In genomic region chr4:145812902-145813301, GRCh38 we compare ENCODE assay signal across 19 cellular contexts.
DNase-seq lines count a peak whose midpoint lies in the region; ATAC-seq and TF ChIP-seq lines count a peak whose summit lies in the region.
"Had no signal": no experiment of that assay in that cellular context is flagged by ENCODE, and none has a peak within 500 bp of the region (broad histone marks: within the 10 kb centered on the region; RNA-seq: fewer than 3 reads in every experiment).

No MANE protein-coding gene starts in this region.

- no peak for TF ChIP-seq CTCF in RWPE2 (IDR thresholded peaks at IDR 0.05; ENCODE audit: poor library complexity, severe bottlenecking)

- no peak overlapping the region for H3K4me3 ChIP-seq in RWPE2 (ENCODE audit: severe bottlenecking)
- H3K4me3 ChIP-seq: cardiac muscle cell, mucosa of descending colon had no signal

- peak; percentile 84 for ATAC-seq in RWPE2 (ENCODE audit: low read depth)
- ATAC-seq in GM21786 (IDR thresholded peaks at IDR 0.05; ENCODE audit: unreplicated experiment), result no peak
- ATAC-seq: mucosa of descending colon, Panc1, sciatic nerve had no signal

- peaks cover 25% of the 10 kb centered on the region for H3K4me1 ChIP-seq in RWPE2 (ENCODE audit: insufficient read depth, poor library complexity, severe bottlenecking)

- peak; percentile 83 for DNase-seq in HT1080 (ENCODE audit: low read depth)
- peak; percentile 87 for DNase-seq in RWPE2 (ENCODE audit: low spot score)
- DNase-seq in dermis microvascular lymphatic vessel endothelial cell (ENCODE audit: low read depth in 2 of 2), result peak; percentile 96 to 98
- DNase-seq in non-pigmented ciliary epithelial cell (ENCODE audit: low read depth), result peak; percentile 41
- DNase-seq in activated T-cell treated with anti-CD3 and anti-CD28 coated beads, Interleukin-2, amount 50 U/mL, for 48 hours, result no peak
- no peak for DNase-seq in NCI-H1105 (lab: John Stamatoyannopoulos, UW)
- DNase-seq: activated CD4-positive, alpha-beta memory T cell treated with anti-CD3 and anti-CD28 coated beads, Interleukin-2, amount 10 ng/mL, durations not matched to agents 7 days and 5 days; activated T-cell treated with anti-CD3 and anti-CD28 coated beads, Interleukin-2, amount 50 U/mL, for 24 hours; BE2C; effector CD8-positive, alpha-beta T cell; mucosa of descending colon; NCI-H1048; stimulated activated CD4-positive, alpha-beta T cell treated with anti-CD3 and anti-CD28 coated beads, Interleukin-2, amount 100 ng/mL, for 24 hours; substantia nigra had no signal

- no peaks in the 10 kb centered on the region for H3K9me3 ChIP-seq in RWPE2 (ENCODE audit: severe bottlenecking)
- H3K9me3 ChIP-seq: BE2C, neutrophil had no signal

- no peaks in the 10 kb centered on the region for H3K27me3 ChIP-seq in RWPE2 (ENCODE audit: insufficient read depth, poor library complexity, severe bottlenecking)
- H3K27me3 ChIP-seq: BE2C, cardiac muscle cell, neutrophil had no signal

- H3K27ac ChIP-seq in RWPE2 (ENCODE audit: poor library complexity, severe bottlenecking), result peak overlapping the region; percentile 65
- H3K27ac ChIP-seq: cardiac muscle cell, neutrophil had no signal

- no peaks in the 10 kb centered on the region; the same call in 1 of the 2 replicates for H3K36me3 ChIP-seq in RWPE2 (ENCODE audit: low read depth)
- H3K36me3 ChIP-seq: neutrophil had no signal

Comparison
In these comparisons a context has a peak if more than half of its experiments do, and no peak if none do; other contexts are left out.
1. DNase-seq: peak in HT1080 (single experiment), RWPE2 (single experiment), dermis microvascular lymphatic vessel endothelial cell (2 of 2) and non-pigmented ciliary epithelial cell (single experiment); none in activated T-cell treated with anti-CD3 and anti-CD28 coated beads, Interleukin-2, amount 50 U/mL, for 48 hours (0 of 2) and NCI-H1105 (single experiment).